3 cellular contexts compared by ENCODE assay signal in the genomic region with DNA sequence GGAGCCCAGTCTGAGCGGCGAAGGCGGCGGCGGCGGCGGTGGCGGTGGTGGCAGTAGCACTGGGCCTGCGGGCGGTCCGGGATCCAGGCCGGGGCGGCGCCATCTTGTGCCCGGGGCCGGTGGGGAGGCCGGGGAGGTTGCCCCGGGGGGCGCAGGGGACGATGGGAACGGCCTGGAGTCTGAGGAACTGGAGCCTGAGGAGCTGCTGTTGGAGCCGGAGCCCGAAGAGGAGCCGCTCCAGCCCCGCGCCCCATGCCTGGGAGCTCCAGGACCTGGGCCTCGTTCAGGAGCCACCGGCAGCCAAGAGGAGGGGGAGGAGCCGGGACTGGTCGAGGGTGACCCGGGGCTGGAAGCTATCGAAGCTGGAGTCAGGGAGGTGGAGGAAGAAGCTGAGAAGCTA.
A peak's percentile ranks its signal among the peaks of the same experiment; 100 is the strongest.
TF ChIP-seq lines count a peak whose summit lies in the region.

No MANE protein-coding gene starts in this region.

TF ChIP-seq in SK-N-SH, 30 proteins besides CTCF, POLR2A, EP300 and RAD21:
- TF ChIP-seq POLR2AphosphoS5 (IDR thresholded peaks at IDR 0.05; ENCODE audit: low read depth, low read length), result no peak
- TF ChIP-seq TEAD4 (IDR thresholded peaks at IDR 0.05; ENCODE audit: borderline replicate concordance, insufficient read depth), result no peak
- TF ChIP-seq RXRA (IDR thresholded peaks at IDR 0.05; ENCODE audit: borderline replicate concordance, low read depth), result no peak
- TF ChIP-seq MEF2A (IDR thresholded peaks at IDR 0.05; ENCODE audit: borderline replicate concordance, low read depth), result no peak
- no peak for TF ChIP-seq SIN3A (IDR thresholded peaks at IDR 0.05; ENCODE audit: borderline replicate concordance, low read depth, low read length)
- no peak for TF ChIP-seq EZH2phosphoT487 (IDR thresholded peaks at IDR 0.05; ENCODE audit: borderline replicate concordance, low read depth)
- no peak for TF ChIP-seq MXI1 (IDR thresholded peaks at IDR 0.05; ENCODE audit: low read depth, low read length)
- no peak for TF ChIP-seq RFX5 (IDR thresholded peaks at IDR 0.05; ENCODE audit: low read length)
- no peak for TF ChIP-seq JUND (IDR thresholded peaks at IDR 0.05)
- no peak for TF ChIP-seq MAX (IDR thresholded peaks at IDR 0.05; ENCODE audit: low read depth)
- no peak for TF ChIP-seq FOXM1 (IDR thresholded peaks at IDR 0.05; ENCODE audit: low read depth)

TF ChIP-seq in SK-N-SH treated with all-trans-retinoic acid at 6 μM for 48 hours, 23 proteins besides CTCF, POLR2A, EP300 and RAD21:
- TF ChIP-seq ZNF565 (CRISPR knock-in tag; conservative IDR thresholded peaks at IDR 0.05; ENCODE audit: low read depth), result no peak
- no peak for TF ChIP-seq ARNTL (CRISPR knock-in tag; IDR thresholded peaks at IDR 0.05; ENCODE audit: borderline replicate concordance, low read depth)
- no peak for TF ChIP-seq TSHZ2 (CRISPR knock-in tag; IDR thresholded peaks at IDR 0.05)
TF ChIP-seq in SK-N-SH treated with all-trans-retinoic acid at 6 μM for 48 hours: peak in this region for 0.

TF ChIP-seq in K562, 482 proteins besides CTCF, POLR2A, EP300 and RAD21:
- TF ChIP-seq POLR2G (IDR thresholded peaks at IDR 0.05; ENCODE audit: low read depth, low read length), result 0 out of 2 replicates have a peak, but pooled peaks have one; percentile 23
- no peak for TF ChIP-seq FOXA3 (CRISPR knock-in tag; conservative IDR thresholded peaks at IDR 0.05 in 1 of 2, IDR thresholded peaks at IDR 0.05 in 1 of 2)
- no peak for TF ChIP-seq HDAC1 (IDR thresholded peaks at IDR 0.05)
TF ChIP-seq in K562: peak in this region for 1.
